Comparison of ENCODE assay signal across 8 cellular contexts in the genomic region with DNA sequence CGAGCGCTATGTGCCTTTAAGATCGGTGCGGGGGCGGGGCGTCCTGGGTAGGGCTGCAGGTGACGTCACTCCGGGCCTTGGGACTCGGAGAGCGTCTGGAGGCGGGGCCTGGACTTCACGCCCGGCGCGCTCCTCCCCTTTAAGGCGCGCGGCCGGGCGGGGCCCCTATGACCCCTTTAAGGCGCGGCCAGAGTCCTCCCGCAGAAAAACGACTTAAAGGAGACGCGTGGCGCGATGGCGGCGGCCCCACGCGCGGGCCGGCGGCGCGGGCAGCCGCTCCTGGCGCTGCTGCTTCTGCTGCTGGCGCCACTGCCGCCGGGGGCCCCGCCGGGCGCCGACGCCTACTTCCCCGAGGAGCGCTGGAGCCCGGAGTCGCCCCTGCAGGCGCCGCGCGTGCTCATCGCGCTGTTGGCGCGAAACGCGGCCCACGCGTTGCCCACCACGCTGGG. TPM values are rescaled to one million over a fixed set of nuclear protein-coding genes. Genes with fewer than 3 reads are reported as not detected.
DNase-seq lines count a peak whose midpoint lies in the region; ATAC-seq and TF ChIP-seq lines count a peak whose summit lies in the region.

A gene (plus strand): TSS at position 170 of the 449 bp plus-strand sequence. CDS start 65 bp downstream, at position 235.

- peak; percentile 99 to 100 (median 99) for ATAC-seq in natural killer cell

- H3K4me1 Mint-ChIP-seq in activated T-helper 2 cell treated with anti-CD3 and anti-CD28 coated beads, Interferon-gamma antibody, Interleukin-2, Interleukin-4, amounts not matched to agents 10 μg/mL and 5 μg/mL and 100 μg/mL, durations not matched to agents 14 hours and 24 hours and 36 hours (ENCODE audit: low read depth), result peaks cover 10% of the 10 kb centered on the region
- peaks cover 16 to 20% of the 10 kb centered on the region in 2 donors for H3K4me1 Mint-ChIP-seq in natural killer cell

- H3K4me3 ChIP-seq in fibroblast of mammary gland (ENCODE audit: control insufficient read depth, low read depth, low read length), result peak within 1 kb of the TSS; percentile 90

- H3K27me3 Mint-ChIP-seq in activated T-helper 2 cell treated with anti-CD3 and anti-CD28 coated beads, Interferon-gamma antibody, Interleukin-2, Interleukin-4, amounts not matched to agents 10 μg/mL and 5 μg/mL and 100 μg/mL, durations not matched to agents 14 hours and 24 hours and 36 hours (ENCODE audit: low read depth), result no peaks in the 10 kb centered on the region
- no peaks in the 10 kb centered on the region for H3K27me3 Mint-ChIP-seq in natural killer cell (ENCODE audit: low read depth in 2 of 2)

- intact Hi-C loops in activated T-helper 2 cell treated with anti-CD3 and anti-CD28 coated beads, Interferon-gamma antibody, Interleukin-2, Interleukin-4, amounts not matched to agents 10 μg/mL and 5 μg/mL and 100 μg/mL, durations not matched to agents 14 hours and 24 hours and 36 hours (cut with micrococcal nuclease), result loop anchor here (1.0 to 10.0 kb wide), 4 partner anchors 16 to 428 kb away; no protein-coding TSS in a partner anchor
- intact Hi-C loops in natural killer cell (cut with micrococcal nuclease), result loop anchor here (1.0 to 5.0 kb wide), 3 partner anchors 17 to 164 kb away; a partner anchor contains a TSS

- TF ChIP-seq CTCF in fibroblast of mammary gland (conservative IDR thresholded peaks at IDR 0.05; ENCODE audit: control insufficient read depth, insufficient read depth, low read depth, low read length) (no peak), natural killer cell (IDR thresholded peaks at IDR 0.05) (no peak)

- peak; percentile 96 for DNase-seq in DMS79 treated with DMSO at 0.1 percent for 48 hours (lab: John Stamatoyannopoulos, UW)
- peak; percentile 97 for DNase-seq in H4 (ENCODE audit: low spot score)
- peak; percentile 96 for DNase-seq in M059J (ENCODE audit: low read depth)
- peak; percentile 96 for DNase-seq in activated T-helper 2 cell treated with anti-CD3 and anti-CD28 coated beads, Interferon-gamma antibody, Interleukin-2, Interleukin-4, amounts not matched to agents 10 μg/mL and 5 μg/mL and 100 μg/mL, durations not matched to agents 14 hours and 24 hours and 36 hours (ENCODE audit: low spot score)
- DNase-seq in fibroblast of mammary gland (ENCODE audit: low read depth), result peak; percentile 96
- DNase-seq in natural killer cell, result peak; percentile 97
- peak; percentile 91 to 97 (median 94) for DNase-seq in stimulated activated naive CD4-positive, alpha-beta T cell (lab: John Stamatoyannopoulos, UW)

- H3K4me3 Mint-ChIP-seq in activated T-helper 2 cell treated with anti-CD3 and anti-CD28 coated beads, Interferon-gamma antibody, Interleukin-2, Interleukin-4, amounts not matched to agents 10 μg/mL and 5 μg/mL and 100 μg/mL, durations not matched to agents 14 hours and 24 hours and 36 hours (ENCODE audit: low read depth), result peak within 1 kb of the TSS; percentile 88
- H3K4me3 Mint-ChIP-seq in natural killer cell, result peak within 1 kb of the TSS; percentile 86

- no peaks in the 10 kb centered on the region for H3K9me3 Mint-ChIP-seq in activated T-helper 2 cell treated with anti-CD3 and anti-CD28 coated beads, Interferon-gamma antibody, Interleukin-2, Interleukin-4, amounts not matched to agents 10 μg/mL and 5 μg/mL and 100 μg/mL, durations not matched to agents 14 hours and 24 hours and 36 hours
- no peaks in the 10 kb centered on the region for H3K9me3 Mint-ChIP-seq in natural killer cell

- peak; percentile 69 for TF ChIP-seq POLR2A in Raji (IDR thresholded peaks at IDR 0.05; ENCODE audit: insufficient read depth, low read depth, low read length)

- peak within 1 kb of the TSS; percentile 85 for H3K27ac Mint-ChIP-seq in activated T-helper 2 cell treated with anti-CD3 and anti-CD28 coated beads, Interferon-gamma antibody, Interleukin-2, Interleukin-4, amounts not matched to agents 10 μg/mL and 5 μg/mL and 100 μg/mL, durations not matched to agents 14 hours and 24 hours and 36 hours
- H3K27ac Mint-ChIP-seq in natural killer cell, result peak within 1 kb of the TSS; percentile 61 to 79

- peaks cover 24% of the 10 kb centered on the region for H3K36me3 Mint-ChIP-seq in activated T-helper 2 cell treated with anti-CD3 and anti-CD28 coated beads, Interferon-gamma antibody, Interleukin-2, Interleukin-4, amounts not matched to agents 10 μg/mL and 5 μg/mL and 100 μg/mL, durations not matched to agents 14 hours and 24 hours and 36 hours (ENCODE audit: low read depth)
- peaks cover 5% of the 10 kb centered on the region for H3K36me3 Mint-ChIP-seq in natural killer cell

RNA-seq across cellular contexts. Expression of the gene that starts here (rescaled TPM):
- 89.9 and 95.2 TPM in 2 replicates for total RNA-seq in H4 (2014; rRNA removed; shearing (Covaris generic))
- 104 and 150 TPM in 2 replicates for total RNA-seq in M059J (2014; rRNA removed; shearing (Covaris generic))
- total RNA-seq in activated T-helper 2 cell treated with anti-CD3 and anti-CD28 coated beads, Interferon-gamma antibody, Interleukin-2, Interleukin-4, amounts not matched to agents 10 μg/mL and 5 μg/mL and 100 μg/mL, durations not matched to agents 14 hours and 24 hours and 36 hours, result 77.0 and 84.3 TPM in 2 replicates
- 10 to 100 TPM; 39.0 to 55.4 (median 43.7) TPM for total RNA-seq in natural killer cell

Comparison
In these comparisons a context has a peak if more than half of its experiments do, and no peak if none do; other contexts are left out.
1. Peak in every context shown above with its lines: DNase-seq, ATAC-seq and H3K4me3 ChIP-seq.